Comparison of ENCODE assay signal across 19 cellular contexts in genomic region chr9:14127656-14128055, GRCh38.
DNase-seq lines count a peak whose midpoint lies in the region; TF ChIP-seq lines count a peak whose summit lies in the region.
"Had no signal": no experiment of that assay in that cellular context is flagged by ENCODE, and none has a peak within 500 bp of the region (broad histone marks: within the 10 kb centered on the region; RNA-seq: fewer than 3 reads in every experiment).

No MANE protein-coding gene starts in this region.

- no peak for TF ChIP-seq CTCF in fibroblast of lung (conservative IDR thresholded peaks at IDR 0.05 in 1 of 2, IDR thresholded peaks at IDR 0.05 in 1 of 2; ENCODE audit: low read depth in 1 of 2, low read length in 2 of 2)

- DNase-seq in COLO829 (ENCODE audit: low spot score) (peak; percentile 12), amniotic epithelial cell (ENCODE audit: low read depth) (peak; percentile 33), fibroblast of lung (ENCODE audit: low read depth in 2 of 2) (peak; percentile 28 to 64), iris pigment epithelial cell (ENCODE audit: low read depth) (peak; percentile 71), AML-193 (lab: John Stamatoyannopoulos, UW) (no peak), NCI-H2171 treated with DMSO at 0.1 percent for 48 hours (lab: John Stamatoyannopoulos, UW) (no peak), HEK293T (ENCODE audit: extremely low spot score) (no peak), posterior vena cava (ENCODE audit: low spot score) (no peak)
- DNase-seq: DMS53, EL, GF-D8, H9, NCI-H1105, NCI-H2081, NCI-H2171, NCI-H524 treated with DMSO at 0.1 percent for 48 hours, Peyer's patch, SJCRH30 had no signal

- POLR2A ChIA-PET in HEK293T (lab: Yijun Ruan, JAX), result no interaction called here

- H3K27me3 ChIP-seq in fibroblast of lung (ENCODE audit: control insufficient read depth, insufficient read depth, low read length), result no peaks in the 10 kb centered on the region
- H3K27me3 ChIP-seq: Peyer's patch, SJCRH30 had no signal

- no peaks in the 10 kb centered on the region for H3K79me2 ChIP-seq in fibroblast of lung (ENCODE audit: control insufficient read depth, insufficient read depth, low read length)

- H3K9me3 ChIP-seq in fibroblast of lung (ENCODE audit: control insufficient read depth, insufficient read depth, low read depth, low read length), result no peaks in the 10 kb centered on the region
- H3K9me3 ChIP-seq: Peyer's patch, SJCRH30 had no signal

- no peak overlapping the region for H3K4me3 ChIP-seq in fibroblast of lung (replicated peaks in 1 of 4; ENCODE audit: control extremely low read depth in 1 of 4, insufficient read depth in 1 of 4, low read depth in 3 of 4, low read length in 4 of 4)
- H3K4me3 ChIP-seq: K562, Peyer's patch, SJCRH30 had no signal

- no peak overlapping the region for H2AFZ ChIP-seq in fibroblast of lung (ENCODE audit: low read length)

- H3K27ac ChIP-seq in fibroblast of lung (ENCODE audit: insufficient read depth, low read length), result no peak overlapping the region
- H3K27ac ChIP-seq: Peyer's patch, SJCRH30 had no signal

- H3K4me2 ChIP-seq in fibroblast of lung (ENCODE audit: extremely low read depth, insufficient read depth, low read length), result no peak overlapping the region

- CTCF ChIA-PET in HEK293T (lab: Yijun Ruan, JAX), result no interaction called here

- no peaks in the 10 kb centered on the region for H3K4me1 ChIP-seq in fibroblast of lung (ENCODE audit: control insufficient read depth, extremely low read depth, insufficient read depth, low read length)
- H3K4me1 ChIP-seq: Peyer's patch, SJCRH30 had no signal

- no peak overlapping the region for H3K9ac ChIP-seq in fibroblast of lung (ENCODE audit: insufficient read depth, low read length)

- intact Hi-C loops in posterior vena cava (cut with DNase I), result loop anchor here in 1 of 2 donors (10.0 kb wide), 2 partner anchors 47 to 177 kb away; no protein-coding TSS in a partner anchor

- H4K20me1 ChIP-seq in fibroblast of lung (ENCODE audit: control insufficient read depth, extremely low read depth, insufficient read depth, low read length), result no peaks in the 10 kb centered on the region

- H3K36me3 ChIP-seq in fibroblast of lung (ENCODE audit: control insufficient read depth, insufficient read depth, low read length), result no peaks in the 10 kb centered on the region

TF ChIP-seq in HEK293T, 16 proteins besides CTCF, POLR2A, EP300 and RAD21:
- TF ChIP-seq HDGF (IDR thresholded peaks at IDR 0.05; ENCODE audit: borderline replicate concordance) (no peak), SUZ12 (IDR thresholded peaks at IDR 0.05) (no peak), L3MBTL2 (conservative IDR thresholded peaks at IDR 0.05) (no peak), LEF1 (IDR thresholded peaks at IDR 0.05; ENCODE audit: borderline replicate concordance) (no peak)

Comparison
In these comparisons a context has a peak if more than half of its experiments do, and no peak if none do; other contexts are left out.
1. DNase-seq: peak in COLO829 (single experiment), amniotic epithelial cell (single experiment), fibroblast of lung (2 of 2) and iris pigment epithelial cell (single experiment); none in AML-193 (0 of 2), NCI-H2171 treated with DMSO at 0.1 percent for 48 hours (single experiment), HEK293T (single experiment) and posterior vena cava (single experiment).